9 cellular contexts compared by ENCODE assay signal in the genomic region with DNA sequence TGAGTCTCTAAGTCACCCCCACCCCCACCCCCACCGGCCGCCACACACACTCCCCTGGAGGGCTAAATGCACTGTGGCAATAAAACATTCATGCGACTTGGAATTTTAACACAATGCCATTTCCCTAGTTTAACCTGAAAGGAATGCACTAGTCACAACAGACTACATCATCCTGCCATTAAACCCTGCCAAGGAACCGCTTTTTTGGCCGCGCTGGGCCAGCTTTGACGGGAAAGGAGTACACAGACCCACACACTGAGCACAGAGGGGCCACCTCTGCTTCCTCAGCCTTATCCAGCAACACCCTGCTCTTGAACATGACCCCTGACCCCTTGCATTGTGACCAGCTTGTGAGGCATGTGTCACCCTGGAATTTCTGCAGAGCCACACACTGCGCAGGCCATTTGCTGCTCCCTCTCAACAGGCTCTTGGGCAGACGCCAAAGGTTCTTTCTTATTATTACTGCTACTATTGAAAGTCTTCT.
DNase-seq lines count a peak whose midpoint lies in the region; ATAC-seq and TF ChIP-seq lines count a peak whose summit lies in the region.
"Had no signal": no experiment of that assay in that cellular context is flagged by ENCODE, and none has a peak within 500 bp of the region (broad histone marks: within the 10 kb centered on the region; RNA-seq: fewer than 3 reads in every experiment).

No MANE protein-coding gene starts in this region.

- peak; percentile 89 for DNase-seq in H4 (ENCODE audit: low spot score)
- peak; percentile 93 for DNase-seq in left cardiac atrium
- DNase-seq in retina: peak; percentile 80
- DNase-seq in activated gamma-delta T cell (lab: John Stamatoyannopoulos, UW): no peak
- no peak for DNase-seq in activated CD4-positive, alpha-beta memory T cell treated with anti-CD3 and anti-CD28 coated beads for 36 hours
- no peak for DNase-seq in GM10266 (ENCODE audit: extremely low spot score)
- DNase-seq: naive B cell had no signal

- CTCF ChIA-PET in activated CD4-positive, alpha-beta memory T cell treated with anti-CD3 and anti-CD28 coated beads for 36 hours (lab: Charles Lee): no interaction called here

- peaks cover 6% of the 10 kb centered on the region for H3K9me3 Mint-ChIP-seq in activated CD4-positive, alpha-beta memory T cell treated with anti-CD3 and anti-CD28 coated beads for 36 hours

- ATAC-seq in left cardiac atrium (peak; percentile 87 to 94), HG02938 (IDR thresholded peaks at IDR 0.05; ENCODE audit: unreplicated experiment) (no peak)

- H3K4me3 Mint-ChIP-seq in activated CD4-positive, alpha-beta memory T cell treated with anti-CD3 and anti-CD28 coated beads for 36 hours: no peak overlapping the region
- H3K4me3 Mint-ChIP-seq: naive B cell had no signal

- POLR2A ChIA-PET in activated CD4-positive, alpha-beta memory T cell treated with anti-CD3 and anti-CD28 coated beads for 36 hours (lab: Charles Lee): no interaction called here

- intact Hi-C loops in left cardiac atrium (cut with DNase I): no loop called here
- intact Hi-C loops in activated CD4-positive, alpha-beta memory T cell treated with anti-CD3 and anti-CD28 coated beads for 36 hours (cut with micrococcal nuclease): no loop called here

- TF ChIP-seq CTCF in WI38 (IDR thresholded peaks at IDR 0.05; ENCODE audit: low read depth, low read length) (no peak), GM10266 (IDR thresholded peaks at IDR 0.05; ENCODE audit: control insufficient read depth, insufficient read depth, low read depth, missing control alignments) (no peak)

- H3K4me1 Mint-ChIP-seq in activated CD4-positive, alpha-beta memory T cell treated with anti-CD3 and anti-CD28 coated beads for 36 hours (ENCODE audit: low read depth): no peaks in the 10 kb centered on the region
- H3K4me1 Mint-ChIP-seq: naive B cell had no signal

- no peaks in the 10 kb centered on the region for H3K27me3 Mint-ChIP-seq in activated CD4-positive, alpha-beta memory T cell treated with anti-CD3 and anti-CD28 coated beads for 36 hours

- H3K27ac Mint-ChIP-seq in activated CD4-positive, alpha-beta memory T cell treated with anti-CD3 and anti-CD28 coated beads for 36 hours: no peak overlapping the region
- H3K27ac Mint-ChIP-seq: naive B cell had no signal

- H3K36me3 Mint-ChIP-seq in activated CD4-positive, alpha-beta memory T cell treated with anti-CD3 and anti-CD28 coated beads for 36 hours: no peaks in the 10 kb centered on the region
- H3K36me3 Mint-ChIP-seq: naive B cell had no signal

- H3K4me3 ChIP-seq in WI38 (ENCODE audit: low read depth, low read length): peak overlapping the region; percentile 54

Comparison
In these comparisons a context has a peak if more than half of its experiments do, and no peak if none do; other contexts are left out.
1. DNase-seq: peak in H4 (single experiment), left cardiac atrium (single experiment) and retina (single experiment); none in activated gamma-delta T cell (single experiment), activated CD4-positive, alpha-beta memory T cell treated with anti-CD3 and anti-CD28 coated beads for 36 hours (single experiment) and GM10266 (single experiment).